Comparison of ENCODE assay signal across 17 cellular contexts in the genomic region with DNA sequence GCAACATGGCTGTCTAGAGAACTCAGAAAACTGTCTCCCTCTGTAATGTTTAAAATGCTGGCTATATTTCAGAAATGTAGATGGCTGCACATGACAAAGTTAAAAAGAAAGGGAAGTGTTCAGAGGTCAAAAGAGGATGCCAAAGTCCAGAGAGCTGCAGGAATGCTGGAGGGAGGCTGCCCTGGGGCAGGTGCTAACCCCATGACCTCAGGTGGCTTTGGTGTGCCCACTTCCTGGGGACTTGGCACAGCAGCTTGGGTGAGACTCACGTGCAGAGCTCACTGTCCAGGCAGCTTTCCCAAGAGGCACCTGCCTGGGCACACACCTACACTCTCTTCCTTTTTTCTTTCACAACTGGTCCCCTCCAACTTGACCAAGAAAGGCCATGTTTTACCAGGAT.
DNase-seq lines count a peak whose midpoint lies in the region; ATAC-seq and TF ChIP-seq lines count a peak whose summit lies in the region.
"Had no signal": no experiment of that assay in that cellular context is flagged by ENCODE, and none has a peak within 500 bp of the region (broad histone marks: within the 10 kb centered on the region; RNA-seq: fewer than 3 reads in every experiment).

No MANE protein-coding gene starts in this region.

- no peak for ATAC-seq in HG03135 (IDR thresholded peaks at IDR 0.05; ENCODE audit: unreplicated experiment)

- CTCF ChIA-PET in PC-9 (lab: Charles Lee) = interaction anchor here (0.6 kb wide), 1 partner anchor 1197 kb away, joined by 3 read pairs; no protein-coding TSS in a partner anchor

- no peak overlapping the region for H3K9ac ChIP-seq in liver (ENCODE audit: low read depth in 1 of 2, low read length in 2 of 2)

- no peaks in the 10 kb centered on the region for H4K20me1 ChIP-seq in PC-9 (ENCODE audit: insufficient read depth)

- POLR2A ChIA-PET in PC-9 (lab: Charles Lee; ENCODE audit: unreplicated experiment) = no interaction called here

- no TSS peak for BruUV-seq in PC-9 (replicated peaks; lab: Mats Ljungman, UMichigan)

- H3K27me3 ChIP-seq in PC-9 (ENCODE audit: insufficient read depth, low read depth) = no peaks in the 10 kb centered on the region
- no peaks in the 10 kb centered on the region for H3K27me3 ChIP-seq in liver (ENCODE audit: control insufficient read depth in 4 of 4, insufficient read depth in 4 of 4, low read length in 3 of 4)
- H3K27me3 ChIP-seq in uterus = no peaks in the 10 kb centered on the region
- H3K27me3 ChIP-seq: SJSA1 had no signal

- TF ChIP-seq RAD21 in liver (IDR thresholded peaks at IDR 0.05) = no peak

- DNase-seq in PC-9 (peak; percentile 59 to 75), uterus (no peak), GM13977 (ENCODE audit: low spot score) (no peak)
- DNase-seq in stimulated activated CD4-positive, alpha-beta T cell treated with anti-CD3 and anti-CD28 coated beads, Interleukin-4, amount 100 ng/mL, for 4 hours = no peak
- DNase-seq: ACHN, AML-193, COR-L47, DMS153, HFFc6, NCI-H1930, NCI-H2171 treated with DMSO at 0.1 percent for 48 hours, NCI-H446 treated with DMSO at 0.1 percent for 48 hours, NCI-H748 treated with DMSO at 0.1 percent for 48 hours had no signal

- H3K4me1 ChIP-seq in PC-9 (replicated peaks; ENCODE audit: insufficient read depth) (peaks cover 28% of the 10 kb centered on the region), liver (ENCODE audit: control insufficient read depth in 4 of 4, insufficient read depth in 4 of 4, low read length in 3 of 4) (peaks cover 0 to 10% (median 10%) of the 10 kb centered on the region in 4 donors), uterus (peaks cover 0 to 6% of the 10 kb centered on the region in 2 donors)

- H3K9me3 ChIP-seq in PC-9 (ENCODE audit: insufficient read depth, low read depth) (no peaks in the 10 kb centered on the region), liver (ENCODE audit: control insufficient read depth in 4 of 4, low read length in 3 of 4) (no peaks in the 10 kb centered on the region), uterus (no peaks in the 10 kb centered on the region)
- H3K9me3 ChIP-seq: SJSA1 had no signal

- intact Hi-C loops in PC-9 (cut with micrococcal nuclease; ENCODE audit: unreplicated experiment) (loop anchor here (1.0 to 5.0 kb wide), 3 partner anchors 11 to 293 kb away; partner anchors contain the start of gene DYRK1A), uterus (cut with DNase I; ENCODE audit: low total_unique reads) (no loop called here)

- H3K27ac ChIP-seq in PC-9 (peak overlapping the region; percentile 84), cingulate gyrus (ENCODE audit: low read depth, low read length) (peak overlapping the region; percentile 47), liver (ENCODE audit: low read depth in 1 of 2, low read length in 2 of 2) (no peak overlapping the region), uterus (peak overlapping the region; percentile 29 to 79)
- H3K27ac ChIP-seq: SJSA1 had no signal

- no peaks in the 10 kb centered on the region for H3K79me2 ChIP-seq in PC-9 (ENCODE audit: low read depth)

- H2AFZ ChIP-seq in PC-9 = no peak overlapping the region

- no peak for TF ChIP-seq POLR2A in uterus (IDR thresholded peaks at IDR 0.05)

- H3K4me2 ChIP-seq in PC-9 = peak overlapping the region; percentile 58

- 31% methylated on average over 1 of the region's 1 CpG for WGBS in liver

- in situ Hi-C loops in GM13977 (cut with MboI; ENCODE audit: low pct_unique_long_range_greater_than_20kb, low sequenced_read_pairs, unreplicated experiment) = no loop called here

- H3K36me3 ChIP-seq in PC-9 (ENCODE audit: low read depth) (no peaks in the 10 kb centered on the region), liver (ENCODE audit: control insufficient read depth in 4 of 4, insufficient read depth in 3 of 4, low read depth in 1 of 4, low read length in 3 of 4) (no peaks in the 10 kb centered on the region), uterus (no peaks in the 10 kb centered on the region)
- H3K36me3 ChIP-seq: SJSA1 had no signal

- no peaks in the 10 kb centered on the region for H3K9me2 ChIP-seq in PC-9 (ENCODE audit: insufficient read depth)

- peaks cover 16% of the 10 kb centered on the region; the same call in 1 of the 2 replicates for H3F3A ChIP-seq in PC-9 (ENCODE audit: insufficient read depth, low read depth)

- H3K4me3 ChIP-seq in PC-9 (no peak overlapping the region), liver (ENCODE audit: low read depth in 1 of 3, low read length in 3 of 3) (no peak overlapping the region), uterus (no peak overlapping the region)
- H3K4me3 ChIP-seq: SJSA1 had no signal

- TF ChIP-seq CTCF in PC-9 (conservative IDR thresholded peaks at IDR 0.05) = no peak
- no peak for TF ChIP-seq CTCF in liver (IDR thresholded peaks at IDR 0.05; ENCODE audit: low read depth, low read length, missing input control)
- TF ChIP-seq CTCF in uterus (IDR thresholded peaks at IDR 0.05) = no peak
- TF ChIP-seq CTCF in GM13977 (IDR thresholded peaks at IDR 0.05; ENCODE audit: extremely low read depth, insufficient read depth, missing control alignments) = no peak

TF ChIP-seq in liver, 16 proteins besides CTCF, POLR2A, EP300 and RAD21:
- TF ChIP-seq FOXA2 (IDR thresholded peaks at IDR 0.05) (no peak), MAX (IDR thresholded peaks at IDR 0.05) (peak; percentile 48), RXRA (IDR thresholded peaks at IDR 0.05) (peak; percentile 76 to 80), JUND (IDR thresholded peaks at IDR 0.05) (no peak), NR2F2 (IDR thresholded peaks at IDR 0.05) (peak; percentile 53), HNF4G (IDR thresholded peaks at IDR 0.05) (peak; percentile 68), SP1 (IDR thresholded peaks at IDR 0.05) (peak; percentile 60), HNF4A (conservative IDR thresholded peaks at IDR 0.05) (peak; percentile 82), TAF1 (conservative IDR thresholded peaks at IDR 0.05) (no peak)

Comparison
In these comparisons a context has a peak if more than half of its experiments do, and no peak if none do; other contexts are left out.
1. DNase-seq: peak in PC-9 (2 of 2); none in uterus (0 of 2), GM13977 (single experiment) and stimulated activated CD4-positive, alpha-beta T cell treated with anti-CD3 and anti-CD28 coated beads, Interleukin-4, amount 100 ng/mL, for 4 hours (0 of 2).
2. H3K27ac ChIP-seq: peak in PC-9 (single experiment), cingulate gyrus (single experiment) and uterus (2 of 2); none in liver (0 of 2).